ENCODE assay signal across 1 cellular context in genomic region chr13:44854264-44855060, GRCh38.
TF ChIP-seq lines count a peak whose summit lies in the region.

No MANE protein-coding gene starts in this region.

TF ChIP-seq in GM23338, 12 proteins besides CTCF, POLR2A, EP300 and RAD21 (continued from another document):
- no peak for TF ChIP-seq ZNF462 (CRISPR knock-in tag; IDR thresholded peaks at IDR 0.05)
- no peak for TF ChIP-seq ZNF114 (CRISPR knock-in tag; IDR thresholded peaks at IDR 0.05)
- TF ChIP-seq EZH2phosphoT487 (IDR thresholded peaks at IDR 0.05; ENCODE audit: unreplicated experiment): no peak
